ENCODE assay signal across 1 cellular context in the genomic region with DNA sequence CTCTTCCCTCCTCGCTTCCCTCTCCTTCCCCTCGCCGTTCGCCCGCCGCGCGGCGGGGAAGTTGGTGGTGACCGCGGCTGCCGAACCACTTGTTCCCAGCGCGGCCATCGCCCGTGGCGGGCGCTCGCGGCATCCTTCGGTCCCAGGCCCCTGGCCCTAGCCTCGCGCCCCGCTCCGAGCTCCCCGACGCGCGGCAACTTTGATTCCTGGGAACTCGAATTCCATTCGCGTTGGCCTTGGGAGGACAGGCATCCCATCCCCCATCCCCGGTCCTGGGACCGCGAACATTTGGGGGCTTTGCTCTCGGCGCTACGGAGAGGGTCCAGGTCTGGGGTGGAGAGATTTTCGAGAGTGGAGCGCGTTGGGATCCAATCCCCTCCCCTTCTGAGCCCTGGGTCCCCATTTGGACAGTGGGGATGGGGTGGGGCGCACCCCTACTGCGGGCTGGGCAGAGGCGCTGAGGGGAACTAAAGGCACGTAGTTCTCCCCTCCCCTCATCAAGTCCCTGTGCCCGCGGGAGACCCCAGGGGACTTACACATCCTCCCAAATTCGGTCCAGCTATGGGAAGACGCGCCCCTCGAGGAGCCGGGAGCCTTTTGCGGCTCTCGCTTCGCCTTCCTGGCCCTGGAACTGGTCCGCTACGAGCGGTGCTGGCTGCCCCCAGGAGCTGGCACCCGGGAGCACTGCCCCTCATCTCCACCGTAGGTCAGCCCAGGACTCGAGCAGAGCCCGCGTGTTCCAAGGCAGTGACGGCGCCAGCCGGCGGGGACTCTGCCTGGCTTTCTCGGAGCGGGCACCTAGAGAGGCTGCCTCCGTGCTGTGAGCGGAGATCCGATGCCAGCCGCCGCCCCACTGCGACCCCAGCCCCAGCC.
TF ChIP-seq lines count a peak whose summit lies in the region.

No MANE protein-coding gene starts in this region.

TF ChIP-seq in H1, 55 proteins besides CTCF, POLR2A, EP300 and RAD21:
- TF ChIP-seq HDAC2 (IDR thresholded peaks at IDR 0.05; ENCODE audit: borderline replicate concordance in 1 of 2, low read depth in 2 of 2, low read length in 2 of 2), result 0 out of 4 replicates have a peak, but pooled peaks of 1 of the 2 experiments have one; percentile 33
- TF ChIP-seq, protein P1, sequence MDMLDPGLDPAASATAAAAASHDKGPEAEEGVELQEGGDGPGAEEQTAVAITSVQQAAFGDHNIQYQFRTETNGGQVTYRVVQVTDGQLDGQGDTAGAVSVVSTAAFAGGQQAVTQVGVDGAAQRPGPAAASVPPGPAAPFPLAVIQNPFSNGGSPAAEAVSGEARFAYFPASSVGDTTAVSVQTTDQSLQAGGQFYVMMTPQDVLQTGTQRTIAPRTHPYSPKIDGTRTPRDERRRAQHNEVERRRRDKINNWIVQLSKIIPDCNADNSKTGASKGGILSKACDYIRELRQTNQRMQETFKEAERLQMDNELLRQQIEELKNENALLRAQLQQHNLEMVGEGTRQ (IDR thresholded peaks at IDR 0.05; ENCODE audit: low read length), result no peak
- no peak for TF ChIP-seq SIX5 (IDR thresholded peaks at IDR 0.05; ENCODE audit: low read depth, low read length)
- TF ChIP-seq NANOG (IDR thresholded peaks at IDR 0.05; ENCODE audit: insufficient read depth, low read depth, low read length, poor library complexity, severe bottlenecking), result no peak
- TF ChIP-seq, protein P2, sequence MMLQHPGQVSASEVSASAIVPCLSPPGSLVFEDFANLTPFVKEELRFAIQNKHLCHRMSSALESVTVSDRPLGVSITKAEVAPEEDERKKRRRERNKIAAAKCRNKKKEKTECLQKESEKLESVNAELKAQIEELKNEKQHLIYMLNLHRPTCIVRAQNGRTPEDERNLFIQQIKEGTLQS (IDR thresholded peaks at IDR 0.05; ENCODE audit: insufficient read depth, low read depth, low read length), result no peak
- TF ChIP-seq, protein P3, sequence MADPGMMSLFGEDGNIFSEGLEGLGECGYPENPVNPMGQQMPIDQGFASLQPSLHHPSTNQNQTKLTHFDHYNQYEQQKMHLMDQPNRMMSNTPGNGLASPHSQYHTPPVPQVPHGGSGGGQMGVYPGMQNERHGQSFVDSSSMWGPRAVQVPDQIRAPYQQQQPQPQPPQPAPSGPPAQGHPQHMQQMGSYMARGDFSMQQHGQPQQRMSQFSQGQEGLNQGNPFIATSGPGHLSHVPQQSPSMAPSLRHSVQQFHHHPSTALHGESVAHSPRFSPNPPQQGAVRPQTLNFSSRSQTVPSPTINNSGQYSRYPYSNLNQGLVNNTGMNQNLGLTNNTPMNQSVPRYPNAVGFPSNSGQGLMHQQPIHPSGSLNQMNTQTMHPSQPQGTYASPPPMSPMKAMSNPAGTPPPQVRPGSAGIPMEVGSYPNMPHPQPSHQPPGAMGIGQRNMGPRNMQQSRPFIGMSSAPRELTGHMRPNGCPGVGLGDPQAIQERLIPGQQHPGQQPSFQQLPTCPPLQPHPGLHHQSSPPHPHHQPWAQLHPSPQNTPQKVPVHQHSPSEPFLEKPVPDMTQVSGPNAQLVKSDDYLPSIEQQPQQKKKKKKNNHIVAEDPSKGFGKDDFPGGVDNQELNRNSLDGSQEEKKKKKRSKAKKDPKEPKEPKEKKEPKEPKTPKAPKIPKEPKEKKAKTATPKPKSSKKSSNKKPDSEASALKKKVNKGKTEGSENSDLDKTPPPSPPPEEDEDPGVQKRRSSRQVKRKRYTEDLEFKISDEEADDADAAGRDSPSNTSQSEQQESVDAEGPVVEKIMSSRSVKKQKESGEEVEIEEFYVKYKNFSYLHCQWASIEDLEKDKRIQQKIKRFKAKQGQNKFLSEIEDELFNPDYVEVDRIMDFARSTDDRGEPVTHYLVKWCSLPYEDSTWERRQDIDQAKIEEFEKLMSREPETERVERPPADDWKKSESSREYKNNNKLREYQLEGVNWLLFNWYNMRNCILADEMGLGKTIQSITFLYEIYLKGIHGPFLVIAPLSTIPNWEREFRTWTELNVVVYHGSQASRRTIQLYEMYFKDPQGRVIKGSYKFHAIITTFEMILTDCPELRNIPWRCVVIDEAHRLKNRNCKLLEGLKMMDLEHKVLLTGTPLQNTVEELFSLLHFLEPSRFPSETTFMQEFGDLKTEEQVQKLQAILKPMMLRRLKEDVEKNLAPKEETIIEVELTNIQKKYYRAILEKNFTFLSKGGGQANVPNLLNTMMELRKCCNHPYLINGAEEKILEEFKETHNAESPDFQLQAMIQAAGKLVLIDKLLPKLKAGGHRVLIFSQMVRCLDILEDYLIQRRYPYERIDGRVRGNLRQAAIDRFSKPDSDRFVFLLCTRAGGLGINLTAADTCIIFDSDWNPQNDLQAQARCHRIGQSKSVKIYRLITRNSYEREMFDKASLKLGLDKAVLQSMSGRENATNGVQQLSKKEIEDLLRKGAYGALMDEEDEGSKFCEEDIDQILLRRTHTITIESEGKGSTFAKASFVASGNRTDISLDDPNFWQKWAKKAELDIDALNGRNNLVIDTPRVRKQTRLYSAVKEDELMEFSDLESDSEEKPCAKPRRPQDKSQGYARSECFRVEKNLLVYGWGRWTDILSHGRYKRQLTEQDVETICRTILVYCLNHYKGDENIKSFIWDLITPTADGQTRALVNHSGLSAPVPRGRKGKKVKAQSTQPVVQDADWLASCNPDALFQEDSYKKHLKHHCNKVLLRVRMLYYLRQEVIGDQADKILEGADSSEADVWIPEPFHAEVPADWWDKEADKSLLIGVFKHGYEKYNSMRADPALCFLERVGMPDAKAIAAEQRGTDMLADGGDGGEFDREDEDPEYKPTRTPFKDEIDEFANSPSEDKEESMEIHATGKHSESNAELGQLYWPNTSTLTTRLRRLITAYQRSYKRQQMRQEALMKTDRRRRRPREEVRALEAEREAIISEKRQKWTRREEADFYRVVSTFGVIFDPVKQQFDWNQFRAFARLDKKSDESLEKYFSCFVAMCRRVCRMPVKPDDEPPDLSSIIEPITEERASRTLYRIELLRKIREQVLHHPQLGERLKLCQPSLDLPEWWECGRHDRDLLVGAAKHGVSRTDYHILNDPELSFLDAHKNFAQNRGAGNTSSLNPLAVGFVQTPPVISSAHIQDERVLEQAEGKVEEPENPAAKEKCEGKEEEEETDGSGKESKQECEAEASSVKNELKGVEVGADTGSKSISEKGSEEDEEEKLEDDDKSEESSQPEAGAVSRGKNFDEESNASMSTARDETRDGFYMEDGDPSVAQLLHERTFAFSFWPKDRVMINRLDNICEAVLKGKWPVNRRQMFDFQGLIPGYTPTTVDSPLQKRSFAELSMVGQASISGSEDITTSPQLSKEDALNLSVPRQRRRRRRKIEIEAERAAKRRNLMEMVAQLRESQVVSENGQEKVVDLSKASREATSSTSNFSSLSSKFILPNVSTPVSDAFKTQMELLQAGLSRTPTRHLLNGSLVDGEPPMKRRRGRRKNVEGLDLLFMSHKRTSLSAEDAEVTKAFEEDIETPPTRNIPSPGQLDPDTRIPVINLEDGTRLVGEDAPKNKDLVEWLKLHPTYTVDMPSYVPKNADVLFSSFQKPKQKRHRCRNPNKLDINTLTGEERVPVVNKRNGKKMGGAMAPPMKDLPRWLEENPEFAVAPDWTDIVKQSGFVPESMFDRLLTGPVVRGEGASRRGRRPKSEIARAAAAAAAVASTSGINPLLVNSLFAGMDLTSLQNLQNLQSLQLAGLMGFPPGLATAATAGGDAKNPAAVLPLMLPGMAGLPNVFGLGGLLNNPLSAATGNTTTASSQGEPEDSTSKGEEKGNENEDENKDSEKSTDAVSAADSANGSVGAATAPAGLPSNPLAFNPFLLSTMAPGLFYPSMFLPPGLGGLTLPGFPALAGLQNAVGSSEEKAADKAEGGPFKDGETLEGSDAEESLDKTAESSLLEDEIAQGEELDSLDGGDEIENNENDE (IDR thresholded peaks at IDR 0.05; ENCODE audit: insufficient replicate concordance, low read length), result no peak
- no peak for TF ChIP-seq FOSL1 (IDR thresholded peaks at IDR 0.05; ENCODE audit: insufficient read depth, low read depth, low read length)
- TF ChIP-seq CHD2 (IDR thresholded peaks at IDR 0.05; ENCODE audit: low read length), result no peak
- no peak for TF ChIP-seq CBX5 (IDR thresholded peaks at IDR 0.05; ENCODE audit: low read depth, low read length)
- TF ChIP-seq EZH2 (IDR thresholded peaks at IDR 0.05; ENCODE audit: low read depth, low read length, severe bottlenecking), result peak; percentile 81
- peak; percentile 66 for TF ChIP-seq CTBP2 (IDR thresholded peaks at IDR 0.05; ENCODE audit: borderline replicate concordance, insufficient read depth, insufficient read length, low read length)
- TF ChIP-seq SUZ12 (IDR thresholded peaks at IDR 0.05; ENCODE audit: low read length), result peak; percentile 81; the same call in 1 of the 2 replicates
- TF ChIP-seq TBP (IDR thresholded peaks at IDR 0.05; ENCODE audit: low read depth, low read length), result no peak
- TF ChIP-seq ASH2L (IDR thresholded peaks at IDR 0.05; ENCODE audit: low read length), result peak; percentile 70
- TF ChIP-seq, protein P4, sequence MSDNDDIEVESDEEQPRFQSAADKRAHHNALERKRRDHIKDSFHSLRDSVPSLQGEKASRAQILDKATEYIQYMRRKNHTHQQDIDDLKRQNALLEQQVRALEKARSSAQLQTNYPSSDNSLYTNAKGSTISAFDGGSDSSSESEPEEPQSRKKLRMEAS (IDR thresholded peaks at IDR 0.05), result 0 out of 2 replicates have a peak, but pooled peaks have one; percentile 2
- no peak for TF ChIP-seq RXRA (IDR thresholded peaks at IDR 0.05; ENCODE audit: insufficient read depth, low read depth, low read length)
- TF ChIP-seq, protein P5, sequence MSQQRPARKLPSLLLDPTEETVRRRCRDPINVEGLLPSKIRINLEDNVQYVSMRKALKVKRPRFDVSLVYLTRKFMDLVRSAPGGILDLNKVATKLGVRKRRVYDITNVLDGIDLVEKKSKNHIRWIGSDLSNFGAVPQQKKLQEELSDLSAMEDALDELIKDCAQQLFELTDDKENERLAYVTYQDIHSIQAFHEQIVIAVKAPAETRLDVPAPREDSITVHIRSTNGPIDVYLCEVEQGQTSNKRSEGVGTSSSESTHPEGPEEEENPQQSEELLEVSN (IDR thresholded peaks at IDR 0.05), result peak; percentile 54
- no peak for TF ChIP-seq BCL11A (IDR thresholded peaks at IDR 0.05; ENCODE audit: low read depth in 2 of 2, low read length in 2 of 2)
- TF ChIP-seq CREB1 (IDR thresholded peaks at IDR 0.05), result no peak
- no peak for TF ChIP-seq ZNF274 (IDR thresholded peaks at IDR 0.05; ENCODE audit: borderline replicate concordance, extremely low read depth, low read length)
- peak; percentile 65 for TF ChIP-seq RNF2 (IDR thresholded peaks at IDR 0.05; ENCODE audit: borderline replicate concordance, low read depth, low read length, missing control alignments, poor library complexity, severe bottlenecking)
- no peak for TF ChIP-seq MAFK (IDR thresholded peaks at IDR 0.05; ENCODE audit: low read depth, low read length)
- no peak for TF ChIP-seq TCF12 (IDR thresholded peaks at IDR 0.05; ENCODE audit: low read depth, low read length)
- TF ChIP-seq RBBP5 (IDR thresholded peaks at IDR 0.05; ENCODE audit: borderline replicate concordance, low read depth, low read length), result peak; percentile 78; the same call in 1 of the 2 replicates
- TF ChIP-seq KDM4A (IDR thresholded peaks at IDR 0.05; ENCODE audit: low read depth, low read length, severe bottlenecking), result peak; percentile 94
- TF ChIP-seq SAP30 (IDR thresholded peaks at IDR 0.05; ENCODE audit: insufficient read depth, insufficient replicate concordance, low read length), result no peak
- no peak for TF ChIP-seq HDAC6 (IDR thresholded peaks at IDR 0.05; ENCODE audit: low read depth, low read length)
TF ChIP-seq in H1: peak in this region for 10.
